ENCODE assay signal across 8 cellular contexts in genomic region chrX:119852410-119853353, GRCh38. TPM values are rescaled to one million over a fixed set of nuclear protein-coding genes. Genes with fewer than 3 reads are reported as not detected.
DNase-seq lines count a peak whose midpoint lies in the region; ATAC-seq and TF ChIP-seq lines count a peak whose summit lies in the region.

A gene with protein sequence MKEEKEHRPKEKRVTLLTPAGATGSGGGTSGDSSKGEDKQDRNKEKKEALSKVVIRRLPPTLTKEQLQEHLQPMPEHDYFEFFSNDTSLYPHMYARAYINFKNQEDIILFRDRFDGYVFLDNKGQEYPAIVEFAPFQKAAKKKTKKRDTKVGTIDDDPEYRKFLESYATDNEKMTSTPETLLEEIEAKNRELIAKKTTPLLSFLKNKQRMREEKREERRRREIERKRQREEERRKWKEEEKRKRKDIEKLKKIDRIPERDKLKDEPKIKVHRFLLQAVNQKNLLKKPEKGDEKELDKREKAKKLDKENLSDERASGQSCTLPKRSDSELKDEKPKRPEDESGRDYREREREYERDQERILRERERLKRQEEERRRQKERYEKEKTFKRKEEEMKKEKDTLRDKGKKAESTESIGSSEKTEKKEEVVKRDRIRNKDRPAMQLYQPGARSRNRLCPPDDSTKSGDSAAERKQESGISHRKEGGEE (minus strand): TSS chrX:119852963. CDS start chrX:119852928, 35 bp downstream.

- H3K27me3 ChIP-seq in PC-9 (ENCODE audit: insufficient read depth, low read depth) = no peaks in the 10 kb centered on the region

- peaks cover 20% of the 10 kb centered on the region for H3K36me3 ChIP-seq in PC-9 (ENCODE audit: low read depth)

- CTCF ChIA-PET in PC-9 (lab: Charles Lee) = interaction anchor here (0.6 to 0.9 kb wide), 5 partner anchors 30 to 395 kb away, joined by 3 to 5 read pairs (median 4); partner anchors contain the start of gene SOWAHD

- TF ChIP-seq RAD21 in Ishikawa (IDR thresholded peaks at IDR 0.05; ENCODE audit: low read depth) = no peak

- DNase-seq in DMS114 treated with DMSO at 0.1 percent for 48 hours (lab: John Stamatoyannopoulos, UW; ENCODE audit: unreplicated experiment) = peak; percentile 91
- peak; percentile 98 to 99 for DNase-seq in PC-9
- peak; percentile 87 for DNase-seq in activated T-cell treated with anti-CD3 and anti-CD28 coated beads, Interleukin-2, amount 50 U/mL, for 1 hour
- DNase-seq in epithelial cell of proximal tubule (ENCODE audit: low read depth) = peak; percentile 84
- DNase-seq in mucosa of gallbladder (ENCODE audit: low spot score) = peak; percentile 96
- DNase-seq in stimulated activated CD8-positive, alpha-beta memory T cell treated with anti-CD3 and anti-CD28 coated beads, Interleukin-4, amount 100 ng/mL, for 4 hours (ENCODE audit: low read depth in 2 of 2, low spot score in 1 of 2) = peak; percentile 79 to 92

- POLR2A ChIA-PET in PC-9 (lab: Charles Lee; ENCODE audit: unreplicated experiment) = interaction anchor here (0.6 to 1.1 kb wide), 8 partner anchors 9 to 409 kb away, joined by 3 to 30 read pairs (median 6); partner anchors contain the start of gene RPL39

- no peaks in the 10 kb centered on the region for H3K4me1 ChIP-seq in PC-9 (replicated peaks; ENCODE audit: insufficient read depth)

- H3F3A ChIP-seq in PC-9 (ENCODE audit: insufficient read depth, low read depth) = no peaks in the 10 kb centered on the region; the same call in 1 of the 2 replicates

- peak within 1 kb of the TSS; percentile 62 for H3K27ac ChIP-seq in PC-9

- no peaks in the 10 kb centered on the region for H3K9me3 ChIP-seq in PC-9 (ENCODE audit: insufficient read depth, low read depth)

- H2AFZ ChIP-seq in PC-9 = peak within 1 kb of the TSS; percentile 89

- peak within 1 kb of the TSS; percentile 82 for H3K4me2 ChIP-seq in PC-9

- TF ChIP-seq EP300 in Ishikawa (IDR thresholded peaks at IDR 0.05; ENCODE audit: borderline replicate concordance) = no peak

- no peaks in the 10 kb centered on the region for H3K9me2 ChIP-seq in PC-9 (ENCODE audit: insufficient read depth)

- intact Hi-C loops in PC-9 (cut with micrococcal nuclease; ENCODE audit: unreplicated experiment) = loop anchor here (1.0 to 2.0 kb wide), 2 partner anchors 18 to 62 kb away; partner anchors contain the start of gene RPL39

- ATAC-seq in GM21576 (IDR thresholded peaks at IDR 0.05; ENCODE audit: unreplicated experiment) = peak; percentile 93

- no TSS peak for BruUV-seq in PC-9 (replicated peaks; lab: Mats Ljungman, UMichigan)

- peak within 1 kb of the TSS; percentile 89 for H3K4me3 ChIP-seq in PC-9
- H3K4me3 ChIP-seq in epithelial cell of proximal tubule (ENCODE audit: low read depth, low read length) = peak within 1 kb of the TSS; percentile 79

- peaks cover 27% of the 10 kb centered on the region for H3K79me2 ChIP-seq in PC-9 (ENCODE audit: low read depth)

- H4K20me1 ChIP-seq in PC-9 (ENCODE audit: insufficient read depth) = no peaks in the 10 kb centered on the region; the same call in 1 of the 2 replicates

- TF ChIP-seq CTCF in PC-9 (conservative IDR thresholded peaks at IDR 0.05) (no peak), epithelial cell of proximal tubule (conservative IDR thresholded peaks at IDR 0.05; ENCODE audit: low read depth, low read length) (no peak)

TF ChIP-seq in Ishikawa, 13 proteins besides CTCF, POLR2A, EP300 and RAD21:
- TF ChIP-seq TAF1 (IDR thresholded peaks at IDR 0.05; ENCODE audit: low read depth) (peak; percentile 53), YY1 (IDR thresholded peaks at IDR 0.05; ENCODE audit: low read depth) (peak; percentile 87), EGR1 (IDR thresholded peaks at IDR 0.05) (no peak)
- TF ChIP-seq, protein P1, sequence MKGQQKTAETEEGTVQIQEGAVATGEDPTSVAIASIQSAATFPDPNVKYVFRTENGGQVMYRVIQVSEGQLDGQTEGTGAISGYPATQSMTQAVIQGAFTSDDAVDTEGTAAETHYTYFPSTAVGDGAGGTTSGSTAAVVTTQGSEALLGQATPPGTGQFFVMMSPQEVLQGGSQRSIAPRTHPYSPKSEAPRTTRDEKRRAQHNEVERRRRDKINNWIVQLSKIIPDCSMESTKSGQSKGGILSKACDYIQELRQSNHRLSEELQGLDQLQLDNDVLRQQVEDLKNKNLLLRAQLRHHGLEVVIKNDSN (IDR thresholded peaks at IDR 0.05) = peak; percentile 50; the same call in 1 of the 2 replicates
TF ChIP-seq in Ishikawa: peak in this region for 3.

RNA-seq across cellular contexts. Expression of the gene that starts here (rescaled TPM):
- total RNA-seq in PC-9 (2021) (19.8 and 24.3 TPM in 2 replicates), epithelial cell of proximal tubule (4.6 and 4.8 TPM in 2 replicates), mucosa of gallbladder (7.3 TPM)

Comparison
In these comparisons a context has a peak if more than half of its experiments do, and no peak if none do; other contexts are left out.
1. Peak in every context shown above with its lines: DNase-seq, ATAC-seq, H3K4me3 ChIP-seq and H3K27ac ChIP-seq.